Comparison of ENCODE assay signal across 1 cellular context in genomic region chr2:231323316-231323715, GRCh38.
TF ChIP-seq lines count a peak whose summit lies in the region.

No MANE protein-coding gene starts in this region.

TF ChIP-seq in H1, 55 proteins besides CTCF, POLR2A, EP300 and RAD21:
- no peak for TF ChIP-seq CREB1 (IDR thresholded peaks at IDR 0.05)
- TF ChIP-seq TBP (IDR thresholded peaks at IDR 0.05; ENCODE audit: low read depth, low read length): peak; percentile 38; the same call in 1 of the 2 replicates
